In the genomic region with DNA sequence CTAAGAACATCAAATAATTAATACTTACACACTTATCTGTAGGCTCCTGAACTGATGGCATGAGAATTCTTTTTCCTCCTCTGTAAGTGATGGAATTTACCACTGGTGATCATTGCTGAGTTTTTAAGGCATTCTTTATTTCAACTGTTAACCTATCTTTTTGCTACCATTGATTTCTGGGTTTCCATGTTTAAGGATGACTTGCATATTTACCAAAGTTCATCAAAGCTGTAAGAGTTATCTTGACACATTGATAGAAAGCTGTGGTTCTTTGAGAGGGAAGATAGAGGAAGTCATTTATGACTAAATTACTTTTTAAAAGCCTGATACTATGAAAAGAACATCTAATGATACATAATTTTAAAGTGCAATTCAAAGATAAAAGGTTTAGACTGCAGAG, we compare ENCODE assay signal across 33 cellular contexts. TPM values are rescaled to one million over a fixed set of nuclear protein-coding genes. Genes with fewer than 3 reads are reported as not detected.
"Had no signal": no experiment of that assay in that cellular context is flagged by ENCODE, and none has a peak within 500 bp of the region (broad histone marks: within the 10 kb centered on the region; RNA-seq: fewer than 3 reads in every experiment).

No MANE protein-coding gene starts in this region.

- DNase-seq: naive thymus-derived CD4-positive, alpha-beta T cell; natural killer cell; occipital lobe; ovary; posterior cingulate gyrus; psoas muscle; right cardiac atrium; spleen; stimulated activated CD4-positive, alpha-beta T cell treated with anti-CD3 and anti-CD28 coated beads, Interleukin-12 subunit alpha, Interleukin-12 subunit beta, amount 100 ng/mL, for 4 hours; stimulated activated CD4-positive, alpha-beta T cell treated with anti-CD3 and anti-CD28 coated beads, Interleukin-1b, Interleukin-23, amount 100 ng/mL, for 48 hours; stimulated activated CD4-positive, alpha-beta T cell treated with anti-CD3 and anti-CD28 coated beads, Interleukin-2, amount 100 ng/mL, for 48 hours; stimulated activated CD4-positive, alpha-beta T cell treated with anti-CD3 and anti-CD28 coated beads, Interleukin-4, amount 100 ng/mL, for 24 hours; stimulated activated naive B cell treated with anti-CD40 and anti-IgM and Interleukin-4, amounts not matched to agents 10 μg/mL and 1 μg/mL and 100 μg/mL, for 72 hours; stimulated activated naive CD4-positive, alpha-beta T cell treated with Interleukin-2 at 50 U/mL for 16 hours; stomach; tibial artery; transverse colon; upper lobe of right lung; uterus had no signal

- H3K9me3 ChIP-seq: ovary, psoas muscle, spleen, stomach, thoracic aorta, tibial artery, transverse colon, upper lobe of right lung, uterus had no signal

- H3K27me3 ChIP-seq: neural progenitor cell, ovary, transverse colon, uterus had no signal

- H3K79me2 ChIP-seq: parathyroid adenoma had no signal

- H3K36me3 ChIP-seq: neural progenitor cell, ovary, spleen, stomach, thoracic aorta, tibial artery, transverse colon, upper lobe of right lung, uterus had no signal

- H3K9ac ChIP-seq: neural progenitor cell, parathyroid adenoma had no signal

- H3K27ac ChIP-seq: neural progenitor cell, ovary, parathyroid adenoma, psoas muscle, skin epidermis, spleen, stomach, thoracic aorta, tibial artery, transverse colon, upper lobe of right lung, uterus had no signal

- H2AFZ ChIP-seq: neural progenitor cell, parathyroid adenoma had no signal

- H3K4me2 ChIP-seq: neural progenitor cell, smooth muscle cell had no signal

- H3K4me1 ChIP-seq: parathyroid adenoma, psoas muscle, spleen, stomach, tibial artery, transverse colon, upper lobe of right lung, uterus had no signal

- H3K4me3 ChIP-seq: neural progenitor cell, ovary, psoas muscle, skin epidermis, smooth muscle cell, spleen, stomach, thoracic aorta, tibial artery, transverse colon, upper lobe of right lung, uterus had no signal

- ATAC-seq: naive thymus-derived CD4-positive, alpha-beta T cell; natural killer cell; psoas muscle; right cardiac atrium; sciatic nerve; stimulated activated effector memory CD8-positive, alpha-beta T cell treated with anti-CD3 and anti-CD28 coated beads, Interleukin-12 subunit alpha, Interleukin-12 subunit beta, amount 100 ng/mL, for 72 hours; stimulated activated naive B cell treated with anti-CD40 and anti-IgM and Interleukin-4, amounts not matched to agents 10 μg/mL and 1 μg/mL and 100 μg/mL, for 72 hours; upper lobe of right lung had no signal

RNA-seq across cellular contexts. Expression of a gene that starts 19.5 kb away (rescaled TPM):
- total RNA-seq: naive thymus-derived CD4-positive, alpha-beta T cell; natural killer cell had no signal
- polyA plus RNA-seq: naive thymus-derived CD4-positive, alpha-beta T cell had no signal

RNA-seq across cellular contexts. Expression of a gene that starts 31.8 kb away (rescaled TPM):
- total RNA-seq: naive thymus-derived CD4-positive, alpha-beta T cell; natural killer cell; occipital lobe; osteoblast; ovary; progenitor cell of endocrine pancreas; psoas muscle; renal cortical epithelial cell; right cardiac atrium; sciatic nerve; smooth muscle cell; spleen; stomach; subcutaneous adipose tissue; temporal lobe; thoracic aorta; transverse colon; upper lobe of right lung; urinary bladder; uterus had no signal
- polyA plus RNA-seq: naive thymus-derived CD4-positive, alpha-beta T cell; neural cell; ovary; psoas muscle; right cardiac atrium; smooth muscle cell; spleen; urinary bladder had no signal
